ENCODE assay signal across 1 cellular context in genomic region chr6:16684896-16685554, GRCh38.
TF ChIP-seq lines count a peak whose summit lies in the region.

No MANE protein-coding gene starts in this region.

TF ChIP-seq in GM12878, 131 proteins besides CTCF, POLR2A, EP300 and RAD21 (continued from another document and continues in another):
- TF ChIP-seq ZNF592 (IDR thresholded peaks at IDR 0.05): no peak
- no peak for TF ChIP-seq REST (IDR thresholded peaks at IDR 0.05; ENCODE audit: low read depth, low read length)
- TF ChIP-seq USF2 (IDR thresholded peaks at IDR 0.05; ENCODE audit: borderline replicate concordance, low read depth, low read length): no peak
- no peak for TF ChIP-seq ZNF274 (IDR thresholded peaks at IDR 0.05; ENCODE audit: insufficient read depth, insufficient read length)
- peak; percentile 61; the same call in 1 of the 2 replicates for TF ChIP-seq BMI1 (IDR thresholded peaks at IDR 0.05; ENCODE audit: borderline replicate concordance)
- no peak for TF ChIP-seq ZNF384 (IDR thresholded peaks at IDR 0.05; ENCODE audit: borderline replicate concordance, low read depth, low read length)
- TF ChIP-seq YY1 (IDR thresholded peaks at IDR 0.05; ENCODE audit: low read depth, low read length): 0 out of 2 replicates have a peak, but pooled peaks have one; percentile 23
- TF ChIP-seq SUPT20H (IDR thresholded peaks at IDR 0.05; ENCODE audit: borderline replicate concordance, control insufficient read depth, low read depth, low read length): no peak
- peak; percentile 91 for TF ChIP-seq BCL3 (IDR thresholded peaks at IDR 0.05; ENCODE audit: borderline replicate concordance, insufficient read depth, low read depth, low read length, poor library complexity, severe bottlenecking)
- TF ChIP-seq PBX3 (IDR thresholded peaks at IDR 0.05; ENCODE audit: insufficient replicate concordance, low read depth, low read length): peak; percentile 33
- no peak for TF ChIP-seq CHD1 (IDR thresholded peaks at IDR 0.05; ENCODE audit: low read depth, low read length)
- TF ChIP-seq POLR2AphosphoS2 (IDR thresholded peaks at IDR 0.05; ENCODE audit: low read depth, low read length): no peak
- TF ChIP-seq IRF4 (IDR thresholded peaks at IDR 0.05; ENCODE audit: low read depth, low read length): peak; percentile 41; the same call in 1 of the 2 replicates
- peak; percentile 79 for TF ChIP-seq ATF7 (IDR thresholded peaks at IDR 0.05; ENCODE audit: low read depth)
- TF ChIP-seq ZBED1 (IDR thresholded peaks at IDR 0.05; ENCODE audit: borderline replicate concordance): peak; percentile 85
- TF ChIP-seq ATF3 (IDR thresholded peaks at IDR 0.05; ENCODE audit: borderline replicate concordance, extremely low read depth, low read depth, low read length): no peak
- TF ChIP-seq ZNF207 (IDR thresholded peaks at IDR 0.05; ENCODE audit: borderline replicate concordance): no peak; the same call in 1 of the 2 replicates
- 0 out of 2 replicates have a peak, but pooled peaks have one; percentile 16 for TF ChIP-seq PKNOX1 (IDR thresholded peaks at IDR 0.05)
- TF ChIP-seq RBBP5 (conservative IDR thresholded peaks at IDR 0.05): no peak
- peak; percentile 93 for TF ChIP-seq NFIC (IDR thresholded peaks at IDR 0.05; ENCODE audit: low read depth, low read length)
- no peak for TF ChIP-seq SMARCA5 (IDR thresholded peaks at IDR 0.05)
- no peak for TF ChIP-seq MXI1 (IDR thresholded peaks at IDR 0.05; ENCODE audit: low read depth, low read length)
- no peak for TF ChIP-seq SMAD1 (IDR thresholded peaks at IDR 0.05; ENCODE audit: low read depth, partially characterized antibody)
- TF ChIP-seq NFYA (IDR thresholded peaks at IDR 0.05; ENCODE audit: borderline replicate concordance, low read depth, low read length): no peak
- TF ChIP-seq CREM (IDR thresholded peaks at IDR 0.05; ENCODE audit: low read depth): peak; percentile 74
- peak; percentile 42 to 45; a peak in 2 of 4 replicates for TF ChIP-seq BHLHE40 (IDR thresholded peaks at IDR 0.05; ENCODE audit: borderline replicate concordance in 1 of 2, low read depth in 2 of 2, low read length in 1 of 2)
- TF ChIP-seq SMC3 (IDR thresholded peaks at IDR 0.05; ENCODE audit: borderline replicate concordance, low read length): no peak
- no peak for TF ChIP-seq NR2C1 (IDR thresholded peaks at IDR 0.05)
- no peak for TF ChIP-seq ZBTB33 (IDR thresholded peaks at IDR 0.05)
- TF ChIP-seq NFXL1 (IDR thresholded peaks at IDR 0.05; ENCODE audit: borderline replicate concordance): no peak
- 0 out of 2 replicates have a peak, but pooled peaks have one; percentile 36 for TF ChIP-seq SREBF1 (IDR thresholded peaks at IDR 0.05; ENCODE audit: low read length)
- no peak for TF ChIP-seq BRCA1 (IDR thresholded peaks at IDR 0.05; ENCODE audit: low read depth, low read length)
- TF ChIP-seq SUZ12 (IDR thresholded peaks at IDR 0.05; ENCODE audit: unreplicated experiment): no peak
- peak; percentile 72; the same call in 1 of the 2 replicates for TF ChIP-seq ZNF217 (IDR thresholded peaks at IDR 0.05)
- peak; percentile 74 for TF ChIP-seq ATF2 (IDR thresholded peaks at IDR 0.05; ENCODE audit: low read length)
- peak; percentile 82 for TF ChIP-seq EED (IDR thresholded peaks at IDR 0.05; ENCODE audit: low read depth)
- TF ChIP-seq STAT1 (conservative IDR thresholded peaks at IDR 0.05): no peak
- TF ChIP-seq ZNF622 (IDR thresholded peaks at IDR 0.05): no peak
- no peak for TF ChIP-seq HSF1 (IDR thresholded peaks at IDR 0.05; ENCODE audit: low read depth, low read length)
- TF ChIP-seq EGR1 (IDR thresholded peaks at IDR 0.05; ENCODE audit: borderline replicate concordance in 1 of 2, low read depth in 2 of 2, low read length in 2 of 2): peak in 1 of 2 experiments; percentile 96; a peak in 2 of 3 replicates
- no peak for TF ChIP-seq MYB (IDR thresholded peaks at IDR 0.05; ENCODE audit: borderline replicate concordance, low read depth, low read length)
- no peak for TF ChIP-seq LARP7 (IDR thresholded peaks at IDR 0.05)
- no peak for TF ChIP-seq SRF (IDR thresholded peaks at IDR 0.05; ENCODE audit: low read depth in 2 of 2, low read length in 2 of 2)
